8 cellular contexts compared by ENCODE assay signal in the genomic region with DNA sequence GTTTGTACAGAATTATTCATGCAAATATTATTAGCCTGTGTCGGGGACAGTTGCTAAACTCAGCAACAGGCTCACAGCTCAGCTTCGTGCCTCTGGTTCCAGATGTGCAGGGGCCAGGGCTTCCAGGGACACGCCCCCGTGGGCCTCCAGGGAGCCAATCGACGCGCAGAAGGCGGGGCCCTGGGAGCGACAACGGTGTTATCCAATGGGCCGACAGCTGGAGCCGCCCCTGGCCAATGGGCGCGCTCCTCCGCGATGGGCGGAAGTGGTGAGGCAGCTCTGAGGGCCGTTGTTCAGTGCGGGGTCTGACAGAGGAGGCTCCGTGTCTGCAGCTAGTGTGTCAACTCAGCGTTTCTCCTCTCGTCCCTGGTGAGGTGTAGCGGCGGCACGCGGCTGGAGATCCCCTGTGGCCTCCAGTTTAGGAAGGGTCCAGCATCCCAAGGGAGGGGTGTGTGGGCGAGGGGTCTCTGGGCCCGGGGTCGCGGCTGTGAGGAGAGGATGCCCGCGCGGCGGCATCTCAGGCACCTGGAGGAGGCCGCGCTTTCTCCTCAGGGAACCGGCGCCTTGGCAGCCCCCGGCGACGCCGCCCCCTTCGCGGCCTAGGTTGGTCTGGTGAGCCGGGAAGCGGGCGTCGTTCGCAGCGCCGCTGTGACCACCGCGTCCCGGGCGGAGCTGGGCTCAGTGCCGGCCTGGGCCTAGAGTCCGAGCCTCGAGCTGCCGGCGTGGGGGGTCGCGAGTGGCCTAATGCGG. TPM values are rescaled to one million over a fixed set of nuclear protein-coding genes. Genes with fewer than 3 reads are reported as not detected.
DNase-seq lines count a peak whose midpoint lies in the region; ATAC-seq, FAIRE-seq and TF ChIP-seq lines count a peak whose summit lies in the region.

A gene with protein sequence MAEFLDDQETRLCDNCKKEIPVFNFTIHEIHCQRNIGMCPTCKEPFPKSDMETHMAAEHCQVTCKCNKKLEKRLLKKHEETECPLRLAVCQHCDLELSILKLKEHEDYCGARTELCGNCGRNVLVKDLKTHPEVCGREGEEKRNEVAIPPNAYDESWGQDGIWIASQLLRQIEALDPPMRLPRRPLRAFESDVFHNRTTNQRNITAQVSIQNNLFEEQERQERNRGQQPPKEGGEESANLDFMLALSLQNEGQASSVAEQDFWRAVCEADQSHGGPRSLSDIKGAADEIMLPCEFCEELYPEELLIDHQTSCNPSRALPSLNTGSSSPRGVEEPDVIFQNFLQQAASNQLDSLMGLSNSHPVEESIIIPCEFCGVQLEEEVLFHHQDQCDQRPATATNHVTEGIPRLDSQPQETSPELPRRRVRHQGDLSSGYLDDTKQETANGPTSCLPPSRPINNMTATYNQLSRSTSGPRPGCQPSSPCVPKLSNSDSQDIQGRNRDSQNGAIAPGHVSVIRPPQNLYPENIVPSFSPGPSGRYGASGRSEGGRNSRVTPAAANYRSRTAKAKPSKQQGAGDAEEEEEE (plus strand): TSS at position 311 of the 750 bp plus-strand sequence. CDS start 4,963 bp downstream, outside the sequence.

- H3K27ac Mint-ChIP-seq in natural killer cell: peak within 1 kb of the TSS; percentile 89 to 96

- H3K9me2 ChIP-seq in Loucy (replicated peaks; ENCODE audit: low read depth, low read length): no peaks in the 10 kb centered on the region

- peak; percentile 99 for TF ChIP-seq POLR2A in H54 (IDR thresholded peaks at IDR 0.05; ENCODE audit: low read depth, low read length)
- peak; percentile 99 for TF ChIP-seq POLR2A in Raji (IDR thresholded peaks at IDR 0.05; ENCODE audit: insufficient read depth, low read depth, low read length)

- no peaks in the 10 kb centered on the region for H3K9me3 Mint-ChIP-seq in natural killer cell

- peak; percentile 97 to 100 (median 98) for ATAC-seq in natural killer cell

- no peaks in the 10 kb centered on the region for H3K36me3 Mint-ChIP-seq in natural killer cell

- no peaks in the 10 kb centered on the region for H3K27me3 ChIP-seq in Loucy (ENCODE audit: insufficient read depth, low read length, poor library complexity, severe bottlenecking)

- TF ChIP-seq CTCF in Loucy (conservative IDR thresholded peaks at IDR 0.05; ENCODE audit: low read length): no peak
- no peak for TF ChIP-seq CTCF in natural killer cell (IDR thresholded peaks at IDR 0.05)

- H3K9ac ChIP-seq in Loucy (ENCODE audit: low read depth, low read length, poor library complexity, severe bottlenecking): peak within 1 kb of the TSS; percentile 84

- intact Hi-C loops in natural killer cell (cut with micrococcal nuclease): loop anchor here (1.0 to 10.0 kb wide), 3 partner anchors 17 to 181 kb away; a partner anchor contains a TSS

- H3K4me3 ChIP-seq in Loucy (ENCODE audit: low read length, poor library complexity, severe bottlenecking): peak within 1 kb of the TSS; percentile 84

- H3K9me3 ChIP-seq in Loucy (ENCODE audit: insufficient read depth, low read depth, low read length): no peaks in the 10 kb centered on the region

- peak within 1 kb of the TSS; percentile 90 for H3K4me3 Mint-ChIP-seq in natural killer cell

- no peaks in the 10 kb centered on the region for H3K36me3 ChIP-seq in Loucy (ENCODE audit: insufficient read depth, low read length)

- peak within 1 kb of the TSS; percentile 78 for H2AFZ ChIP-seq in Loucy (ENCODE audit: low read length)

- peak; percentile 90 for FAIRE-seq in H54 (lab: Jason Lieb, UNC)

- DNase-seq in EL (peak; percentile 96), H54 (ENCODE audit: insufficient read length, low spot score) (peak; percentile 96), fibroblast of peridontal ligament (ENCODE audit: extremely low read depth) (peak; percentile 94), natural killer cell (peak; percentile 99)
- DNase-seq in activated T-helper 9 cell treated with anti-CD3 and anti-CD28 coated beads, Interleukin-2, amount 50 U/mL, for 16 hours (ENCODE audit: low read depth): peak; percentile 98
- DNase-seq in stimulated activated naive CD4-positive, alpha-beta T cell treated with Interleukin-2 at 50 U/mL for 16 hours (lab: John Stamatoyannopoulos, UW): peak; percentile 99

- peaks cover 14% of the 10 kb centered on the region for H4K20me1 ChIP-seq in Loucy (ENCODE audit: insufficient read depth, low read length, poor library complexity, severe bottlenecking)

- peaks cover 18 to 28% of the 10 kb centered on the region in 2 donors for H3K4me1 Mint-ChIP-seq in natural killer cell

- H3K79me2 ChIP-seq in Loucy (ENCODE audit: insufficient read depth, low read length): peaks cover 17% of the 10 kb centered on the region; the same call in 1 of the 2 replicates

- peak within 1 kb of the TSS; percentile 85 for H3K4me2 ChIP-seq in Loucy (ENCODE audit: low read depth, low read length, poor library complexity, severe bottlenecking)

- 0 out of 2 replicates have a peak, but pooled peaks cover 2% of the 10 kb centered on the region for H3F3A ChIP-seq in Loucy (ENCODE audit: low read depth)

- peaks cover 30% of the 10 kb centered on the region for H3K4me1 ChIP-seq in Loucy (ENCODE audit: insufficient read depth, low read length, poor library complexity, severe bottlenecking)

- peaks cover 4 to 7% of the 10 kb centered on the region in 2 donors for H3K27me3 Mint-ChIP-seq in natural killer cell (ENCODE audit: low read depth in 2 of 2)

RNA-seq across cellular contexts. Expression of the gene that starts here (rescaled TPM):
- 10 to 100 TPM; 35.8 to 45.3 (median 45.2) TPM for total RNA-seq in natural killer cell

Comparison
In these comparisons a context has a peak if more than half of its experiments do, and no peak if none do; other contexts are left out.
1. Peak in every context shown above with its lines: DNase-seq, ATAC-seq and H3K4me3 ChIP-seq.